Comparison of ENCODE assay signal across 8 cellular contexts in the genomic region with DNA sequence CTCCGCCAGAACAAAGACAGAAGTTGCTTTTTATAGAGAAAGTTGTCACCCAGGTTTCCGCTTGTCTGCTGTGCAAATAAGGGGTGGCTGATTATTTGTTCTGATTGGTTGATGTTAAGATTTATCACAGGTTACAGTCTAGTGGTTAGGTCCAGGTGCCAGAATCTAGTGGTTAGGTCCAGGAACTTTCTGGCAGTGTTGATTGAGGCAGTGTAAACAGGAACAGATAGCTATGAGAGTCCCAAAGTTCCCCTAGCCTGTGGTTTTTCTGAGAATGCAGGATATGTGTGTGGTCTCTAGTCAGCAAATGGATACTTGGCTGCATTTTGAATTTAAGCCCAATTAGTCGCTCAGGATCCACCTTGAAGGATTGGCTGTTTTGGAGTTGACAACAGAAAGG.
DNase-seq lines count a peak whose midpoint lies in the region; ATAC-seq lines count a peak whose summit lies in the region.

No MANE protein-coding gene starts in this region.

- ATAC-seq in GM18517 (IDR thresholded peaks at IDR 0.05; ENCODE audit: unreplicated experiment) (peak; percentile 35), HG02884 (IDR thresholded peaks at IDR 0.05; ENCODE audit: unreplicated experiment) (peak; percentile 69)
- ATAC-seq in central memory CD8-positive, alpha-beta T cell (replicated peaks; ENCODE audit: extremely low read depth, poor library complexity, severe bottlenecking) = peak; percentile 87

- peak overlapping the region; percentile 91 for H3K27ac Mint-ChIP-seq in central memory CD8-positive, alpha-beta T cell (ENCODE audit: low read depth)

- peaks cover 64% of the 10 kb centered on the region for H3K4me1 Mint-ChIP-seq in central memory CD8-positive, alpha-beta T cell

- peak overlapping the region; percentile 57 for H3K4me3 Mint-ChIP-seq in central memory CD8-positive, alpha-beta T cell

- no peaks in the 10 kb centered on the region for H3K27me3 Mint-ChIP-seq in central memory CD8-positive, alpha-beta T cell

- peaks cover 11% of the 10 kb centered on the region for H3K9me3 Mint-ChIP-seq in central memory CD8-positive, alpha-beta T cell

- peaks cover 5% of the 10 kb centered on the region for H3K36me3 Mint-ChIP-seq in central memory CD8-positive, alpha-beta T cell (ENCODE audit: insufficient read depth)

- peak; percentile 44 for DNase-seq in SHP77 treated with DMSO at 0.1 percent for 48 hours (lab: John Stamatoyannopoulos, UW)
- peak in 1 of 2 donors; percentile 51 for DNase-seq in central memory CD8-positive, alpha-beta T cell (ENCODE audit: low spot score in 2 of 2)
- DNase-seq in stimulated activated CD4-positive, alpha-beta T cell treated with anti-CD3 and anti-CD28 coated beads, Interleukin-4, amount 100 ng/mL, for 24 hours = peak; percentile 42
- no peak for DNase-seq in LoVo (ENCODE audit: low spot score)
- DNase-seq in NCI-H2171 treated with DMSO at 0.1 percent for 48 hours (lab: John Stamatoyannopoulos, UW) = no peak
- no peak for DNase-seq in foreskin melanocyte

Comparison
In these comparisons a context has a peak if more than half of its experiments do, and no peak if none do; other contexts are left out.
1. ATAC-seq: peak in every context shown above with its lines; median percentile 87 in central memory CD8-positive, alpha-beta T cell; 69 in HG02884; 35 in GM18517.
2. DNase-seq: peak in SHP77 treated with DMSO at 0.1 percent for 48 hours (single experiment) and stimulated activated CD4-positive, alpha-beta T cell treated with anti-CD3 and anti-CD28 coated beads, Interleukin-4, amount 100 ng/mL, for 24 hours (single experiment); none in LoVo (single experiment), NCI-H2171 treated with DMSO at 0.1 percent for 48 hours (single experiment) and foreskin melanocyte (single experiment).